ENCODE assay signal across 8 cellular contexts in genomic region chr16:74774223-74775139, GRCh38. TPM values are rescaled to one million over a fixed set of nuclear protein-coding genes. Genes with fewer than 3 reads are reported as not detected.
A peak's percentile ranks its signal among the peaks of the same experiment; 100 is the strongest.
DNase-seq lines count a peak whose midpoint lies in the region; ATAC-seq and TF ChIP-seq lines count a peak whose summit lies in the region.

Gene FA2H (minus strand): TSS chr16:74774820. CDS start chr16:74774755, 65 bp downstream.

- H3K4me1 ChIP-seq in Peyer's patch = peaks cover 0 to 17% (median 2%) of the 10 kb centered on the region in 4 donors
- peaks cover 9% of the 10 kb centered on the region for H3K4me1 ChIP-seq in testis

- ATAC-seq in GM21619 (IDR thresholded peaks at IDR 0.05; ENCODE audit: unreplicated experiment) = peak; percentile 78

- intact Hi-C loops in testis (cut with DNase I; ENCODE audit: low total_unique reads) = no loop called here

- peak within 1 kb of the TSS; percentile 56 to 86 (median 66) for H3K4me3 ChIP-seq in Peyer's patch
- H3K4me3 ChIP-seq in testis = peak within 1 kb of the TSS; percentile 52 to 58

- peak; percentile 28 for DNase-seq in DMS79 (lab: John Stamatoyannopoulos, UW)
- DNase-seq in Peyer's patch = peak; percentile 80 to 96 (median 94)
- peak; percentile 48 for DNase-seq in activated T-helper 9 cell treated with anti-CD3 and anti-CD28 coated beads, Interleukin-2, amount 50 U/mL, for 16 hours (ENCODE audit: low read depth)
- DNase-seq in germinal center (ENCODE audit: low spot score) = peak; percentile 92
- DNase-seq in nucleus accumbens (lab: John Stamatoyannopoulos, UW) = peak in 54 of 56 donors; percentile 12 to 94 (median 82)
- peak; percentile 84 for DNase-seq in testis

- peak within 1 kb of the TSS; percentile 66 to 93 (median 81) for H3K27ac ChIP-seq in Peyer's patch
- H3K27ac ChIP-seq in testis = no peak within 1 kb of the TSS

- 1% methylated on average over 49 to 55 of the region's 94 CpGs for WGBS in testis, 2 donors

- H3K9me3 ChIP-seq in Peyer's patch = no peaks in the 10 kb centered on the region
- no peaks in the 10 kb centered on the region for H3K9me3 ChIP-seq in testis

- TF ChIP-seq CTCF in Peyer's patch (IDR thresholded peaks at IDR 0.05) (peak in 3 of 6 experiments; percentile 42 to 61 (median 53)), testis (IDR thresholded peaks at IDR 0.05) (peak in 1 of 3 experiments; percentile 30)

- peak; percentile 27; the same call in 1 of the 2 replicates for TF ChIP-seq EP300 in Ishikawa (IDR thresholded peaks at IDR 0.05; ENCODE audit: borderline replicate concordance)

- H3K36me3 ChIP-seq in Peyer's patch = no peaks in the 10 kb centered on the region
- no peaks in the 10 kb centered on the region for H3K36me3 ChIP-seq in testis (ENCODE audit: low read depth, missing control alignments)

- TF ChIP-seq RAD21 in Ishikawa (IDR thresholded peaks at IDR 0.05; ENCODE audit: low read depth) = no peak

- TF ChIP-seq POLR2A in Peyer's patch (IDR thresholded peaks at IDR 0.05) = peak; percentile 92 to 97
- no peak for TF ChIP-seq POLR2A in testis (IDR thresholded peaks at IDR 0.05)

- no peaks in the 10 kb centered on the region for H3K27me3 ChIP-seq in Peyer's patch
- no peaks in the 10 kb centered on the region for H3K27me3 ChIP-seq in testis

TF ChIP-seq in Ishikawa, 13 proteins besides CTCF, POLR2A, EP300 and RAD21:
- peak; percentile 50 for TF ChIP-seq MAX (IDR thresholded peaks at IDR 0.05)
- peak; percentile 45; the same call in 1 of the 2 replicates for TF ChIP-seq TCF12 (IDR thresholded peaks at IDR 0.05; ENCODE audit: low read depth)
- peak; percentile 47; the same call in 1 of the 2 replicates for TF ChIP-seq ZBTB7A (IDR thresholded peaks at IDR 0.05; ENCODE audit: low read depth)
- no peak for TF ChIP-seq CEBPB (IDR thresholded peaks at IDR 0.05)
- no peak for TF ChIP-seq REST (IDR thresholded peaks at IDR 0.05; ENCODE audit: low read depth)
- no peak for TF ChIP-seq CREB1 (IDR thresholded peaks at IDR 0.05; ENCODE audit: low read depth)
- peak; percentile 47; the same call in 1 of the 2 replicates for TF ChIP-seq TAF1 (IDR thresholded peaks at IDR 0.05; ENCODE audit: low read depth)
- no peak for TF ChIP-seq TEAD4 (IDR thresholded peaks at IDR 0.05)
- peak; percentile 33; the same call in 1 of the 2 replicates for TF ChIP-seq NFIC (IDR thresholded peaks at IDR 0.05)
- no peak for TF ChIP-seq USF1 (IDR thresholded peaks at IDR 0.05)
- peak; percentile 43 for TF ChIP-seq EGR1 (IDR thresholded peaks at IDR 0.05)
- TF ChIP-seq YY1 (IDR thresholded peaks at IDR 0.05; ENCODE audit: low read depth) = no peak
- TF ChIP-seq FOXM1 (IDR thresholded peaks at IDR 0.05; ENCODE audit: borderline replicate concordance, low read depth) = no peak; the same call in 1 of the 2 replicates

RNA-seq across cellular contexts. Expression of gene FA2H, which starts in this region (rescaled TPM):
- total RNA-seq in Peyer's patch = 10 to 100 TPM in 3 of 4 donors, 1 to 10 TPM in 1; 6.6 to 36.9 (median 24.7) TPM
- total RNA-seq in testis = 1 to 10 TPM; 3.0 to 5.9 TPM
- polyA plus RNA-seq in testis (ENCODE audit: insufficient read depth, low read depth, low replicate concordance) = 7.8 TPM

Comparison
In these comparisons a context has a peak if more than half of its experiments do, and no peak if none do; other contexts are left out.
1. DNase-seq: peak in every context shown above with its lines; median percentile 94 in Peyer's patch; 92 in germinal center; 84 in testis; 82 in nucleus accumbens; 48 in activated T-helper 9 cell treated with anti-CD3 and anti-CD28 coated beads, Interleukin-2, amount 50 U/mL, for 16 hours; 28 in DMS79.
2. H3K27ac ChIP-seq: peak in Peyer's patch (4 of 4); none in testis (0 of 2).